ENCODE assay signal across 19 cellular contexts in the genomic region with DNA sequence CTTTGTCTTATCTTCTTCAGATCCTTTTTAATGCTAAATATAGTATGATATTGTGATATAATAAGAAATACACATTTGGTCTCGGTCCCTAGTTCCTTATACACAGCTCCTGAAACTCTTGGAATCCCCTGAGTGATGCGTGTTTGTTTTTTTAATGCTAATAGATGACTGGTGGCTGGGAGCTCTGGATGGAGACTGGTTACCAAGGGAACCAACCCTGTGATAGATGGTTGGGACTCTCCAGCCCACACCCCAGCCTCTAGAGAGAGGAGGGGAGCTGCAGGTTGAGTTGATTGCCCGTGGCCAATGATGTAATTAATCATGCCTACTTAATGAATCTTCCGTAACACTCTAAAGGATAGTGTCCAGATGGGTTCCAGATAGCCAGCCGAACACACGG.
"Had no signal": no experiment of that assay in that cellular context is flagged by ENCODE, and none has a peak within 500 bp of the region (broad histone marks: within the 10 kb centered on the region; RNA-seq: fewer than 3 reads in every experiment).

No MANE protein-coding gene starts in this region.

- H3K4me3 ChIP-seq: breast epithelium, esophagus squamous epithelium, lung, thyroid gland had no signal

- ATAC-seq: activated CD8-positive, alpha-beta T cell treated with anti-CD3 and anti-CD28 coated beads, Interleukin-2, amount 10 ng/mL, durations not matched to agents 7 days and 5 days; activated T-cell treated with anti-CD3 and anti-CD28 coated beads, Interleukin-2, amount 50 U/mL, for 4 hours; left lobe of liver; stimulated activated naive B cell treated with anti-CD40 and anti-IgM and Interleukin-4, amounts not matched to agents 10 μg/mL and 1 μg/mL and 100 μg/mL, for 72 hours; T-cell had no signal

- H3K27ac ChIP-seq: breast epithelium, esophagus squamous epithelium, thyroid gland had no signal

- H3K4me1 ChIP-seq: breast epithelium, esophagus squamous epithelium, thyroid gland had no signal

- H3K36me3 ChIP-seq: breast epithelium, thyroid gland had no signal

- DNase-seq: activated CD4-positive, alpha-beta T cell treated with anti-CD3 and anti-CD28 coated beads, Interleukin-2, amount 10 ng/mL, durations not matched to agents 24 days and 14 days; activated CD4-positive, CD25-positive, alpha-beta regulatory T cell; activated CD8-positive, alpha-beta memory T cell treated with anti-CD3 and anti-CD28 coated beads, Interleukin-2, amount 50 U/mL, for 4 hours; activated CD8-positive, alpha-beta T cell treated with anti-CD3 and anti-CD28 coated beads, Interleukin-2, amount 10 ng/mL, durations not matched to agents 7 days and 5 days; activated effector memory CD4-positive, alpha-beta T cell treated with Interleukin-2 at 50 U/mL for 16 hours; activated naive CD4-positive, alpha-beta T cell treated with anti-CD3 and anti-CD28 coated beads, Interleukin-2, amount 50 U/mL, for 16 hours; activated T-cell treated with anti-CD3 and anti-CD28 coated beads, Interleukin-2, amount 50 U/mL, for 4 hours; aorta; effector CD8-positive, alpha-beta T cell; esophagus squamous epithelium; midbrain; occipital lobe; retina; stimulated activated naive B cell treated with anti-CD40 and anti-IgM and Interleukin-4, amounts not matched to agents 10 μg/mL and 1 μg/mL and 100 μg/mL, for 72 hours; T-cell; thyroid gland had no signal

- H3K27me3 ChIP-seq: breast epithelium, esophagus squamous epithelium, thyroid gland had no signal

- H3K9me3 ChIP-seq: breast epithelium, esophagus squamous epithelium, thyroid gland had no signal
